ENCODE assay signal across 8 cellular contexts in genomic region chr4:89434364-89434988, GRCh38.
DNase-seq lines count a peak whose midpoint lies in the region; ATAC-seq and TF ChIP-seq lines count a peak whose summit lies in the region.

No MANE protein-coding gene starts in this region.

- peak; percentile 77 for ATAC-seq in CD4-positive, alpha-beta T cell (ENCODE audit: poor library complexity)
- ATAC-seq in GM18858 (IDR thresholded peaks at IDR 0.05; ENCODE audit: unreplicated experiment) (peak; percentile 83), HG03095 (IDR thresholded peaks at IDR 0.05; ENCODE audit: unreplicated experiment) (peak; percentile 68), body of pancreas (peak; percentile 81), thoracic aorta (ENCODE audit: insufficient number of reproducible peaks, low FRiP score, low read depth) (no peak)

- no peaks in the 10 kb centered on the region for H3K27me3 Mint-ChIP-seq in CD4-positive, alpha-beta T cell

- H3K27me3 ChIP-seq in CD4-positive, alpha-beta T cell (ENCODE audit: control insufficient read depth, insufficient read depth, low read length): no peaks in the 10 kb centered on the region
- H3K27me3 ChIP-seq in body of pancreas (no peaks in the 10 kb centered on the region), thoracic aorta (replicated peaks; ENCODE audit: insufficient read depth) (no peaks in the 10 kb centered on the region)

- H3K36me3 Mint-ChIP-seq in CD4-positive, alpha-beta T cell (ENCODE audit: low read depth): no peaks in the 10 kb centered on the region

- H3K4me3 Mint-ChIP-seq in CD4-positive, alpha-beta T cell: no peak overlapping the region

- WGBS in body of pancreas, 2 donors: 41 to 45% methylated on average over 3 of the region's 3 CpGs

- POLR2A ChIA-PET in CD4-positive, alpha-beta T cell (lab: Charles Lee): interaction anchor here (0.7 to 1.0 kb wide), 2 partner anchors 140 to 152 kb away, joined by 3 read pairs; no protein-coding TSS in a partner anchor

- peak; percentile 90 for TF ChIP-seq CTCF in CD4-positive, alpha-beta T cell (IDR thresholded peaks at IDR 0.05)
- TF ChIP-seq CTCF in body of pancreas (IDR thresholded peaks at IDR 0.05): peak; percentile 58 to 92 (median 88)
- peak; percentile 48 for TF ChIP-seq CTCF in thoracic aorta (IDR thresholded peaks at IDR 0.05)

- no peaks in the 10 kb centered on the region for H3K9me3 Mint-ChIP-seq in CD4-positive, alpha-beta T cell

- H3K4me1 ChIP-seq in body of pancreas (no peaks in the 10 kb centered on the region), thoracic aorta (ENCODE audit: control insufficient read depth in 1 of 2, low read depth in 2 of 2) (no peaks in the 10 kb centered on the region)

- peaks cover 12% of the 10 kb centered on the region for H3K4me1 Mint-ChIP-seq in CD4-positive, alpha-beta T cell (ENCODE audit: low read depth)

- H3K9me3 ChIP-seq in CD4-positive, alpha-beta T cell (ENCODE audit: control insufficient read depth, low read length): no peaks in the 10 kb centered on the region
- H3K9me3 ChIP-seq in body of pancreas: no peaks in the 10 kb centered on the region
- H3K9me3 ChIP-seq in thoracic aorta: no peaks in the 10 kb centered on the region

- TF ChIP-seq POLR2A in body of pancreas (IDR thresholded peaks at IDR 0.05): no peak

- H3K36me3 ChIP-seq in body of pancreas (replicated peaks in 1 of 2; ENCODE audit: insufficient read depth in 1 of 2, low read depth in 2 of 2): no peaks in the 10 kb centered on the region
- H3K36me3 ChIP-seq in thoracic aorta: no peaks in the 10 kb centered on the region

- no peak overlapping the region for H3K27ac ChIP-seq in CD4-positive, alpha-beta T cell (ENCODE audit: low read depth, low read length)
- H3K27ac ChIP-seq in body of pancreas (no peak overlapping the region), thoracic aorta (no peak overlapping the region)

- no peak for DNase-seq in CD4-positive, alpha-beta T cell
- peak; percentile 40 for DNase-seq in NCI-H345 (lab: John Stamatoyannopoulos, UW)
- DNase-seq in body of pancreas: peak in 1 of 4 donors; percentile 7
- DNase-seq in inferior parietal cortex (ENCODE audit: extremely low spot score): peak; percentile 74
- no peak for DNase-seq in thoracic aorta (ENCODE audit: low spot score)
- DNase-seq in activated CD8-positive, alpha-beta memory T cell treated with anti-CD3 and anti-CD28 coated beads, Interleukin-2, amount 50 U/mL, for 48 hours: no peak

- no peak overlapping the region for H3K27ac Mint-ChIP-seq in CD4-positive, alpha-beta T cell

- H3K4me3 ChIP-seq in body of pancreas (no peak overlapping the region), thoracic aorta (no peak overlapping the region)

- CTCF ChIA-PET in CD4-positive, alpha-beta T cell (lab: Charles Lee): interaction anchor here (1.8 to 2.4 kb wide), 2 partner anchors 124 to 208 kb away, joined by 4 to 26 read pairs; no protein-coding TSS in a partner anchor

- intact Hi-C loops in CD4-positive, alpha-beta T cell (cut with DNase I, micrococcal nuclease): loop anchor here (1.0 to 10.0 kb wide), 6 partner anchors 136 to 620 kb away; no protein-coding TSS in a partner anchor
- intact Hi-C loops in body of pancreas (cut with DNase I): loop anchor here (10.0 kb wide), 1 partner anchor 270 kb away; no protein-coding TSS in a partner anchor

Comparison
In these comparisons a context has a peak if more than half of its experiments do, and no peak if none do; other contexts are left out.
1. DNase-seq: peak in NCI-H345 (single experiment) and inferior parietal cortex (single experiment); none in CD4-positive, alpha-beta T cell (0 of 10), thoracic aorta (single experiment) and activated CD8-positive, alpha-beta memory T cell treated with anti-CD3 and anti-CD28 coated beads, Interleukin-2, amount 50 U/mL, for 48 hours (single experiment).
2. Peak in every context shown above with its lines, with median percentiles within 50 percentile points of each other: CTCF ChIP-seq.